In the genomic region with DNA sequence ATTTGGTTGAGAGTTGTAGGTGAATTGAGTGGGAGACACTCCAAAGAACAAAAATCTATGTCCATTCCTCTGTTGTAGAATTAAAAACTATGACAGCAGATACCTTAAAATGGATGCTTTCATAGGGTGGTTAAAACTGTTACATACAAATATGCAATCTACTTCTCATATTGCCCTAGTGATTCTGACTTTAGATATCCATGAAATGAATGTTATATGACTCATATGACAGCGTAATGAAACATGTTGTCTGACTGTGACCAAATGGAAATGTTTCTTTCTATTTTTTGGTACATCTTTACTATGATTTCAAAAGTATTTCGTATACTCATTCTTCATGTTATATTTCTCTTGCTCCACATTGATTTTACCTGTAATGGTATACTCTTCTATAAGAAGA, we compare ENCODE assay signal across 23 cellular contexts.
"Had no signal": no experiment of that assay in that cellular context is flagged by ENCODE, and none has a peak within 500 bp of the region (broad histone marks: within the 10 kb centered on the region; RNA-seq: fewer than 3 reads in every experiment).

No MANE protein-coding gene starts in this region.

- ATAC-seq: activated T-helper 17 cell treated with anti-CD3 and anti-CD28 coated beads, Interleukin-2, amount 50 U/mL, for 72 hours; gastrocnemius medialis; left ventricle myocardium superior; natural killer cell treated with Interleukin-12 subunit alpha and Interleukin-12 subunit beta and Interleukin-15 and Interleukin-18, amount 100 ng/mL, for 72 hours; psoas muscle; right cardiac atrium; WTC11 had no signal

- H3K9me3 ChIP-seq: gastrocnemius medialis, ovary, psoas muscle, upper lobe of left lung had no signal

- H3K36me3 ChIP-seq: cardiac muscle cell, gastrocnemius medialis, ovary, upper lobe of left lung had no signal

- H3K27ac ChIP-seq: cardiac muscle cell, gastrocnemius medialis, ovary, psoas muscle, upper lobe of left lung had no signal

- H3K4me3 ChIP-seq: cardiac muscle cell, gastrocnemius medialis, ovary, psoas muscle, upper lobe of left lung had no signal

- H3K4me1 ChIP-seq: gastrocnemius medialis, psoas muscle, upper lobe of left lung had no signal

- DNase-seq: activated CD4-positive, alpha-beta T cell treated with anti-CD3 and anti-CD28 coated beads, Interleukin-2, amount 50 U/mL, for 4 hours; activated CD8-positive, alpha-beta memory T cell treated with anti-CD3 and anti-CD28 coated beads for 24 hours; activated CD8-positive, alpha-beta memory T cell treated with anti-CD3 and anti-CD28 coated beads, Interleukin-2, amount 50 U/mL, for 4 hours; activated T-cell treated with anti-CD3 and anti-CD28 coated beads, Interleukin-2, amount 50 U/mL, for 24 hours; amniotic stem cell; cortex of kidney; endodermal cell; gastrocnemius medialis; hypothalamus; left ventricle myocardium superior; mammary epithelial cell; midbrain; ovary; psoas muscle; right cardiac atrium; stimulated activated CD4-positive, alpha-beta T cell treated with anti-CD3 and anti-CD28 coated beads, Interleukin-4, amount 100 ng/mL, for 24 hours; stimulated activated naive CD4-positive, alpha-beta T cell treated with Interleukin-2 at 50 U/mL for 16 hours; T-helper 9 cell; upper lobe of left lung had no signal

- H3K27me3 ChIP-seq: cardiac muscle cell, gastrocnemius medialis, ovary, upper lobe of left lung had no signal
